In genomic region chr2:28276076-28276618, GRCh38 we compare ENCODE assay signal across 8 cellular contexts.
DNase-seq lines count a peak whose midpoint lies in the region; ATAC-seq and TF ChIP-seq lines count a peak whose summit lies in the region.

No MANE protein-coding gene starts in this region.

- 36 to 38% methylated on average over 11 of the region's 11 CpGs for WGBS in gastroesophageal sphincter (ENCODE audit: low coverage in 1 of 2), 2 donors

- no peaks in the 10 kb centered on the region for H3K36me3 ChIP-seq in gastroesophageal sphincter

- no peak for TF ChIP-seq POLR2A in gastroesophageal sphincter (IDR thresholded peaks at IDR 0.05)

- TF ChIP-seq CTCF in gastroesophageal sphincter (IDR thresholded peaks at IDR 0.05) = no peak

- H3K4me1 ChIP-seq in gastroesophageal sphincter = peaks cover 6 to 30% (median 13%) of the 10 kb centered on the region in 3 donors

- H3K27me3 ChIP-seq in gastroesophageal sphincter = no peaks in the 10 kb centered on the region

- DNase-seq in NCI-H2107 treated with DMSO at 0.1 percent for 48 hours (lab: John Stamatoyannopoulos, UW; ENCODE audit: unreplicated experiment) = peak; percentile 17
- no peak for DNase-seq in NCI-H2107 (lab: John Stamatoyannopoulos, UW)
- peak; percentile 55 for DNase-seq in stimulated activated CD4-positive, alpha-beta T cell treated with anti-CD3 and anti-CD28 coated beads, Interleukin-4, amount 100 ng/mL, for 24 hours
- no peak for DNase-seq in T-helper 9 cell

- TF ChIP-seq EP300 in gastroesophageal sphincter (IDR thresholded peaks at IDR 0.05) = peak; percentile 29

- H3K27ac ChIP-seq in gastroesophageal sphincter = peak overlapping the region; percentile 12 to 79 (median 70)

- peak; percentile 45 for ATAC-seq in HG03159 (IDR thresholded peaks at IDR 0.05; ENCODE audit: unreplicated experiment)
- ATAC-seq in activated CD4-positive, CD25-positive, alpha-beta regulatory T cell treated with anti-CD3 and anti-CD28 coated beads, Interleukin-2, amount 50 U/mL, for 24 hours = peak; percentile 96 to 98
- ATAC-seq in gastroesophageal sphincter = peak; percentile 85
- ATAC-seq in GM21526 (IDR thresholded peaks at IDR 0.05; ENCODE audit: low FRiP score, unreplicated experiment) = no peak

- H3K4me3 ChIP-seq in gastroesophageal sphincter = no peak overlapping the region

- H3K9me3 ChIP-seq in gastroesophageal sphincter = no peaks in the 10 kb centered on the region

Comparison
In these comparisons a context has a peak if more than half of its experiments do, and no peak if none do; other contexts are left out.
1. DNase-seq: peak in NCI-H2107 treated with DMSO at 0.1 percent for 48 hours (single experiment) and stimulated activated CD4-positive, alpha-beta T cell treated with anti-CD3 and anti-CD28 coated beads, Interleukin-4, amount 100 ng/mL, for 24 hours (single experiment); none in NCI-H2107 (single experiment) and T-helper 9 cell (single experiment).